In genomic region chr13:111958612-111959395, GRCh38 we compare ENCODE assay signal across 19 cellular contexts.
"Had no signal": no experiment of that assay in that cellular context is flagged by ENCODE, and none has a peak within 500 bp of the region (broad histone marks: within the 10 kb centered on the region; RNA-seq: fewer than 3 reads in every experiment).

No MANE protein-coding gene starts in this region.

- H3K27me3 Mint-ChIP-seq: effector memory CD8-positive, alpha-beta T cell; stimulated activated naive B cell treated with anti-CD40 and anti-IgM and Interleukin-4, amounts not matched to agents 10 μg/mL and 1 μg/mL and 100 μg/mL, for 72 hours; stimulated activated naive CD8-positive, alpha-beta T cell treated with anti-CD3 and anti-CD28 coated beads, Interleukin-15, amount 100 ng/mL, for 72 hours had no signal

- H3K4me1 Mint-ChIP-seq: naive thymus-derived CD4-positive, alpha-beta T cell; stimulated activated naive B cell treated with anti-CD40 and anti-IgM and Interleukin-4, amounts not matched to agents 10 μg/mL and 1 μg/mL and 100 μg/mL, for 72 hours; stimulated activated naive CD8-positive, alpha-beta T cell treated with anti-CD3 and anti-CD28 coated beads, Interleukin-15, amount 100 ng/mL, for 72 hours had no signal

- H3K9me3 Mint-ChIP-seq: effector memory CD8-positive, alpha-beta T cell; stimulated activated naive CD8-positive, alpha-beta T cell treated with anti-CD3 and anti-CD28 coated beads, Interleukin-15, amount 100 ng/mL, for 72 hours had no signal

- H3K4me3 ChIP-seq: left lung, psoas muscle, skin epidermis, thyroid gland, vagina had no signal

- H3K27ac ChIP-seq: left lung, psoas muscle, skin epidermis, thyroid gland, vagina had no signal

- H3K36me3 Mint-ChIP-seq: naive thymus-derived CD4-positive, alpha-beta T cell; stimulated activated naive B cell treated with anti-CD40 and anti-IgM and Interleukin-4, amounts not matched to agents 10 μg/mL and 1 μg/mL and 100 μg/mL, for 72 hours had no signal

- DNase-seq: cortex of kidney; effector memory CD8-positive, alpha-beta T cell; kidney; left lung; mesenchymal stem cell; midbrain; naive thymus-derived CD4-positive, alpha-beta T cell; nucleus accumbens; psoas muscle; right cardiac atrium; stimulated activated CD4-positive, alpha-beta T cell treated with anti-CD3 and anti-CD28 coated beads, Interleukin-15, amount 100 ng/mL, for 24 hours; stimulated activated CD4-positive, alpha-beta T cell treated with anti-CD3 and anti-CD28 coated beads, Interleukin-2, amount 100 ng/mL, for 48 hours; stimulated activated naive B cell treated with anti-CD40 and anti-IgM and Interleukin-4, amounts not matched to agents 10 μg/mL and 1 μg/mL and 100 μg/mL, for 72 hours; stimulated activated naive CD8-positive, alpha-beta T cell treated with anti-CD3 and anti-CD28 coated beads, Interleukin-15, amount 100 ng/mL, for 72 hours; thyroid gland; trophoblast cell had no signal

- H3K4me1 ChIP-seq: left lung, psoas muscle, thyroid gland, vagina had no signal

- H3K36me3 ChIP-seq: left lung, thyroid gland, vagina had no signal

- ATAC-seq: effector memory CD8-positive, alpha-beta T cell; left lung; naive thymus-derived CD4-positive, alpha-beta T cell; psoas muscle; right cardiac atrium; stimulated activated naive B cell treated with anti-CD40 and anti-IgM and Interleukin-4, amounts not matched to agents 10 μg/mL and 1 μg/mL and 100 μg/mL, for 72 hours; stimulated activated naive CD8-positive, alpha-beta T cell treated with anti-CD3 and anti-CD28 coated beads, Interleukin-15, amount 100 ng/mL, for 72 hours had no signal

- H3K4me3 Mint-ChIP-seq: effector memory CD8-positive, alpha-beta T cell; naive thymus-derived CD4-positive, alpha-beta T cell; nephron; stimulated activated naive B cell treated with anti-CD40 and anti-IgM and Interleukin-4, amounts not matched to agents 10 μg/mL and 1 μg/mL and 100 μg/mL, for 72 hours; stimulated activated naive CD8-positive, alpha-beta T cell treated with anti-CD3 and anti-CD28 coated beads, Interleukin-15, amount 100 ng/mL, for 72 hours had no signal

- H3K27me3 ChIP-seq: thyroid gland, vagina had no signal

- H3K27ac Mint-ChIP-seq: effector memory CD8-positive, alpha-beta T cell; naive thymus-derived CD4-positive, alpha-beta T cell; nephron; stimulated activated naive B cell treated with anti-CD40 and anti-IgM and Interleukin-4, amounts not matched to agents 10 μg/mL and 1 μg/mL and 100 μg/mL, for 72 hours; stimulated activated naive CD8-positive, alpha-beta T cell treated with anti-CD3 and anti-CD28 coated beads, Interleukin-15, amount 100 ng/mL, for 72 hours had no signal

- H3K9me3 ChIP-seq: psoas muscle, thyroid gland, vagina had no signal
